In the genomic region with DNA sequence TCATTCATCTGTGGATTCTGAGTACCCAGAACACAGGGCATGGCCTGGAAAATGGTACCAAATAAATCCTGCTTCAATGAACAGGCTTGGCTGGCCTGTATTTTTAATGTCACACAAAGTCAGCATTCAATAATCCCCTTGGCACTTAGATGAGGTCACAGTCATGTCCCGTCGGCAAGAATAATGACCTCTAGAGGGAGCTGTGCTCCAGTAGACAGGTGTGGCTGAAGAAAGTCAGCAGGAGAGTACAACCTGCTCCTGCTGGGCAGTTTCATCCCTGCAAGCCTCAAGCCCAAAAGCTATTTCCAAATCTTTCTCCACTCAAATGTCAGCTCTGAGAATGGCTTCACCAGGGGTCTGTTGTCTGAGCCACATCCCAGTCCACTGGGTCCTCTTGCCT, we compare ENCODE assay signal across 8 cellular contexts.
DNase-seq lines count a peak whose midpoint lies in the region; ATAC-seq and TF ChIP-seq lines count a peak whose summit lies in the region.

No MANE protein-coding gene starts in this region.

- no peaks in the 10 kb centered on the region for H4K20me1 ChIP-seq in neural progenitor cell (ENCODE audit: low read depth)

- no peak overlapping the region for H3K27ac Mint-ChIP-seq in neural progenitor cell

- peaks cover 4% of the 10 kb centered on the region for H3K36me3 ChIP-seq in neural progenitor cell

- no peaks in the 10 kb centered on the region for H3F3A ChIP-seq in neural progenitor cell (ENCODE audit: low read depth)

- H3K4me1 Mint-ChIP-seq in neural progenitor cell: peaks cover 13% of the 10 kb centered on the region

- H3K36me3 Mint-ChIP-seq in neural progenitor cell: peaks cover 5% of the 10 kb centered on the region

- peaks cover 5% of the 10 kb centered on the region for H3K27me3 Mint-ChIP-seq in neural progenitor cell (ENCODE audit: insufficient read depth, low read depth)

- intact Hi-C loops in dorsolateral prefrontal cortex (cut with DNase I): no loop called here

- no peak overlapping the region for H3K4me3 Mint-ChIP-seq in neural progenitor cell

- H3K4me1 ChIP-seq in neural progenitor cell: no peaks in the 10 kb centered on the region

- no peak overlapping the region for H3K9ac ChIP-seq in neural progenitor cell

- H3K4me3 ChIP-seq in neural progenitor cell (no peak overlapping the region), dorsolateral prefrontal cortex (no peak overlapping the region)

- TF ChIP-seq CTCF in neural progenitor cell (IDR thresholded peaks at IDR 0.05) (peak; percentile 65), dorsolateral prefrontal cortex (IDR thresholded peaks at IDR 0.05 in 54 of 56, conservative IDR thresholded peaks at IDR 0.05 in 2 of 56; ENCODE audit: low read depth in 1 of 56, partially characterized antibody in 56 of 56) (peak in 5 of 56 donors; percentile 10 to 25 (median 19))

- H3K79me2 ChIP-seq in neural progenitor cell (ENCODE audit: low read depth): no peaks in the 10 kb centered on the region

- H3K4me2 ChIP-seq in neural progenitor cell: no peak overlapping the region

- H3K27me3 ChIP-seq in neural progenitor cell (no peaks in the 10 kb centered on the region), dorsolateral prefrontal cortex (peaks cover 0 to 71% (median 11%) of the 10 kb centered on the region in 45 donors)

- ATAC-seq in GM18907 (IDR thresholded peaks at IDR 0.05; ENCODE audit: unreplicated experiment) (peak; percentile 75), HG03469 (IDR thresholded peaks at IDR 0.05; ENCODE audit: unreplicated experiment) (peak; percentile 82)

- H3K27ac ChIP-seq in neural progenitor cell: no peak overlapping the region
- H3K27ac ChIP-seq in dorsolateral prefrontal cortex: no peak overlapping the region

- DNase-seq in DMS153 (lab: John Stamatoyannopoulos, UW) (peak; percentile 51), astrocyte of the hippocampus (ENCODE audit: low read depth, low spot score) (peak; percentile 26), neural progenitor cell (ENCODE audit: low spot score) (peak; percentile 65), dorsolateral prefrontal cortex (no peak), LoVo (ENCODE audit: low spot score) (no peak)
- DNase-seq in activated naive CD4-positive, alpha-beta T cell treated with Interleukin-2 at 50 U/mL for 16 hours: no peak

- peaks cover 5% of the 10 kb centered on the region for H3K9me3 Mint-ChIP-seq in neural progenitor cell

- H2AFZ ChIP-seq in neural progenitor cell (replicated peaks): no peak overlapping the region

- no peaks in the 10 kb centered on the region for H3K9me3 ChIP-seq in neural progenitor cell (ENCODE audit: low read depth)

Comparison
In these comparisons a context has a peak if more than half of its experiments do, and no peak if none do; other contexts are left out.
1. DNase-seq: peak in DMS153 (single experiment), astrocyte of the hippocampus (single experiment) and neural progenitor cell (single experiment); none in dorsolateral prefrontal cortex (0 of 10), LoVo (single experiment) and activated naive CD4-positive, alpha-beta T cell treated with Interleukin-2 at 50 U/mL for 16 hours (single experiment).